Comparison of ENCODE assay signal across 22 cellular contexts in genomic region chr20:6744805-6745204, GRCh38. TPM values are rescaled to one million over a fixed set of nuclear protein-coding genes. Genes with fewer than 3 reads are reported as not detected.
A peak's percentile ranks its signal among the peaks of the same experiment; 100 is the strongest.
DNase-seq lines count a peak whose midpoint lies in the region; ATAC-seq and TF ChIP-seq lines count a peak whose summit lies in the region.
"Had no signal": no experiment of that assay in that cellular context is flagged by ENCODE, and none has a peak within 500 bp of the region (broad histone marks: within the 10 kb centered on the region; RNA-seq: fewer than 3 reads in every experiment).

No MANE protein-coding gene starts in this region.

- peak; percentile 36 for DNase-seq in mammary epithelial cell
- DNase-seq in MCF 10A (ENCODE audit: unreplicated experiment): no peak
- peak; percentile 48 for DNase-seq in choroid plexus epithelial cell (ENCODE audit: low read depth)
- peak; percentile 21 for DNase-seq in iris pigment epithelial cell (ENCODE audit: low read depth)
- DNase-seq in SHP77 treated with DMSO at 0.1 percent for 48 hours (lab: John Stamatoyannopoulos, UW): no peak
- no peak for DNase-seq in NCI-H526 (lab: John Stamatoyannopoulos, UW)
- DNase-seq: 8988T; Calu3; CD4-positive, alpha-beta memory T cell; EL; GOT3; NCI-H1417; NCI-H187; NCI-H2107; NCI-H345; NCI-H524 treated with DMSO at 0.1 percent for 48 hours; PC-3; RPMI8226 had no signal

- no peaks in the 10 kb centered on the region for H3K27me3 Mint-ChIP-seq in MCF 10A (ENCODE audit: insufficient read depth, unreplicated experiment)

- POLR2A ChIA-PET in MCF 10A (lab: Yijun Ruan, JAX): interaction anchor here (0.6 to 1.4 kb wide), 11 partner anchors 8 to 305 kb away, joined by 3 to 6 read pairs (median 3); no protein-coding TSS in a partner anchor

- H3K9me3 ChIP-seq in mammary epithelial cell (replicated peaks; ENCODE audit: insufficient read depth, low read length): no peaks in the 10 kb centered on the region

- no peak for TF ChIP-seq CTCF in mammary epithelial cell (conservative IDR thresholded peaks at IDR 0.05 in 1 of 2, IDR thresholded peaks at IDR 0.05 in 1 of 2; ENCODE audit: extremely low read depth in 1 of 2, insufficient read depth in 1 of 2, low read depth in 1 of 2, low read length in 2 of 2)
- TF ChIP-seq CTCF in MCF 10A (IDR thresholded peaks at IDR 0.05; ENCODE audit: unreplicated experiment): no peak
- TF ChIP-seq CTCF in choroid plexus epithelial cell (conservative IDR thresholded peaks at IDR 0.05; ENCODE audit: low read depth, low read length): no peak

- dilution Hi-C loops in mammary epithelial cell (cut with HindIII; ENCODE audit: low sequenced_read_pairs): no loop called here

- H3K27ac ChIP-seq in mammary epithelial cell (ENCODE audit: insufficient read depth, low read depth, low read length): no peak overlapping the region
- H3K27ac ChIP-seq: KMS-11 had no signal

- no peaks in the 10 kb centered on the region for H3K36me3 ChIP-seq in mammary epithelial cell (ENCODE audit: insufficient read depth, low read length)

- H3K4me2 ChIP-seq in mammary epithelial cell (ENCODE audit: insufficient read depth, low read depth, low read length): no peak overlapping the region
- H3K4me2 ChIP-seq: KMS-11 had no signal

- intact Hi-C loops in mammary epithelial cell (cut with micrococcal nuclease): loop anchor here (5.0 kb wide), 2 partner anchors 108 to 163 kb away; no protein-coding TSS in a partner anchor
- intact Hi-C loops in MCF 10A (cut with micrococcal nuclease): no loop called here

- no peaks in the 10 kb centered on the region for H3K9me3 Mint-ChIP-seq in MCF 10A (ENCODE audit: unreplicated experiment)

- H3K9ac ChIP-seq in mammary epithelial cell (ENCODE audit: insufficient read depth, low read length): no peak overlapping the region
- H3K9ac ChIP-seq: KMS-11 had no signal

- no peak overlapping the region for H3K4me3 ChIP-seq in mammary epithelial cell (replicated peaks in 1 of 3; ENCODE audit: insufficient read depth in 1 of 3, low read depth in 2 of 3, low read length in 3 of 3)
- no peak overlapping the region for H3K4me3 ChIP-seq in choroid plexus epithelial cell (ENCODE audit: low read depth, low read length)

- H4K20me1 ChIP-seq in mammary epithelial cell (ENCODE audit: insufficient read depth, low read length): no peaks in the 10 kb centered on the region

- peaks cover 8% of the 10 kb centered on the region for H3K4me1 Mint-ChIP-seq in MCF 10A (ENCODE audit: insufficient read depth, unreplicated experiment)
- H3K4me1 Mint-ChIP-seq: CD4-positive, alpha-beta memory T cell had no signal

- ATAC-seq in GM18502 (IDR thresholded peaks at IDR 0.05; ENCODE audit: poor library complexity, unreplicated experiment): no peak
- ATAC-seq in HG03175 (IDR thresholded peaks at IDR 0.05; ENCODE audit: unreplicated experiment): no peak
- ATAC-seq: HCT116, PC-3 had no signal

- 94% methylated on average over 4 of the region's 4 CpGs for WGBS in mammary epithelial cell (ENCODE audit: low coverage, missing lambda C conversion rate)

- CTCF ChIA-PET in mammary epithelial cell (lab: Charles Lee; ENCODE audit: low non-redundant PET) (no interaction called here), MCF 10A (lab: Yijun Ruan, JAX) (interaction anchor here (0.6 to 2.0 kb wide), 8 partner anchors 9 to 1977 kb away, joined by 4 to 8 read pairs (median 5); no protein-coding TSS in a partner anchor)

- no peaks in the 10 kb centered on the region for H3K79me2 ChIP-seq in mammary epithelial cell (ENCODE audit: insufficient read depth, low read length)

- H3K4me3 Mint-ChIP-seq in MCF 10A (ENCODE audit: unreplicated experiment): no peak overlapping the region
- H3K4me3 Mint-ChIP-seq: CD4-positive, alpha-beta memory T cell had no signal

- in situ Hi-C loops in mammary epithelial cell (cut with MboI; ENCODE audit: low sequenced_read_pairs in 2 of 2): no loop called here

- H3K27ac Mint-ChIP-seq in MCF 10A (ENCODE audit: low read depth, unreplicated experiment): no peak overlapping the region
- H3K27ac Mint-ChIP-seq: CD4-positive, alpha-beta memory T cell had no signal

- BruUV-seq in mammary epithelial cell (replicated peaks; lab: Mats Ljungman, UMichigan) (no TSS peak), MCF 10A (replicated peaks; lab: Mats Ljungman, UMichigan) (no TSS peak)

- H3K27me3 ChIP-seq in mammary epithelial cell (ENCODE audit: insufficient read depth, low read length): no peaks in the 10 kb centered on the region

- H2AFZ ChIP-seq in mammary epithelial cell (ENCODE audit: low read depth, low read length): no peak overlapping the region

- no peaks in the 10 kb centered on the region for H3K36me3 Mint-ChIP-seq in MCF 10A (ENCODE audit: insufficient read depth, unreplicated experiment)
- H3K36me3 Mint-ChIP-seq: CD4-positive, alpha-beta memory T cell had no signal

- no peaks in the 10 kb centered on the region for H3K4me1 ChIP-seq in mammary epithelial cell (ENCODE audit: insufficient read depth, low read length)

RNA-seq across cellular contexts. Expression of gene BMP2, which starts 22.7 kb away (rescaled TPM):
- total RNA-seq in mammary epithelial cell (10 to 100 TPM in 1 of 2 donors, 1 to 10 TPM in 1; 2.0 to 11.8 TPM), MCF 10A (2022) (6.7 and 7.7 TPM in 2 replicates)
- polyA plus RNA-seq in mammary epithelial cell: 4.3 TPM
- polyA minus RNA-seq in mammary epithelial cell: 3.7 TPM
- total RNA-seq: CD4-positive, alpha-beta memory T cell had no signal
- polyA plus RNA-seq: CD4-positive, alpha-beta memory T cell had no signal

Comparison
In these comparisons a context has a peak if more than half of its experiments do, and no peak if none do; other contexts are left out.
1. DNase-seq: peak in mammary epithelial cell (single experiment), choroid plexus epithelial cell (single experiment) and iris pigment epithelial cell (single experiment); none in MCF 10A (single experiment), SHP77 treated with DMSO at 0.1 percent for 48 hours (single experiment) and NCI-H526 (0 of 2).